Comparison of ENCODE assay signal across 23 cellular contexts in the genomic region with DNA sequence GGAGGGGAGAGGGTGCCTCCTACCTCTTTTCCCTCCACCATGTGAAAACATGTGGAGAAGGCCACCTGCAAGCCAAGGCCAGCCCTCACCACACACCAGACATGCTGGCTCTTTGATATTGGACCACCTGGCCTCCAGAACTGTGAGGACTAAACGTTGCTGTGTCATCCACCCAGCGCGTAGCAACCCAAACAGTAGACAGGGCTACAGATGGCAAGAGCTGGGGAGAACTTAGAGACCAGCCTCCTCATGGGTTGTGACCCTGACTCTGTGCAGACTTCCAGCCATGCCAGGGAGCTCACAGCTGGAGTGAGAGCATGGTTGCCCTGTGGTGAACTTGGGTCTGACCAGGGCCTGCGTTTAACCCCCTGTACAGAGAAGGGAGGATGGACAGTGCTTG.
"Had no signal": no experiment of that assay in that cellular context is flagged by ENCODE, and none has a peak within 500 bp of the region (broad histone marks: within the 10 kb centered on the region; RNA-seq: fewer than 3 reads in every experiment).

No MANE protein-coding gene starts in this region.

- H3K4me1 ChIP-seq: ascending aorta, lower lobe of right lung, psoas muscle, right atrium auricular region, transverse colon had no signal

- ATAC-seq: activated CD4-positive, CD25-positive, alpha-beta regulatory T cell treated with anti-CD3 and anti-CD28 coated beads, Interleukin-2, amount 50 U/mL, for 24 hours; activated naive CD4-positive, alpha-beta T cell treated with anti-CD3 and anti-CD28 coated beads, Interleukin-2, amount 50 U/mL, for 72 hours; activated T-helper 17 cell treated with anti-CD3 and anti-CD28 coated beads, Interleukin-2, amount 50 U/mL, for 72 hours; lower lobe of right lung; naive thymus-derived CD4-positive, alpha-beta T cell; psoas muscle; stimulated activated memory B cell treated with anti-CD40 and anti-IgM and Interleukin-4, amounts not matched to agents 10 μg/mL and 1 μg/mL and 100 μg/mL, for 72 hours; T-cell had no signal

- H3K4me3 Mint-ChIP-seq: activated CD4-positive, alpha-beta memory T cell treated with anti-CD3 and anti-CD28 coated beads, Interleukin-2, amount 10 ng/mL, durations not matched to agents 7 days and 5 days; activated CD4-positive, alpha-beta T cell treated with anti-CD3 and anti-CD28 coated beads, Interleukin-2, amount 10 ng/mL, durations not matched to agents 24 days and 14 days; activated T-cell treated with anti-CD3 and anti-CD28 coated beads, Interleukin-2, amount 50 U/mL, for 24 hours; activated T-helper 17 cell treated with anti-CD3 and anti-CD28 coated beads, Interleukin-2, amount 50 U/mL, for 72 hours; central memory CD8-positive, alpha-beta T cell; naive thymus-derived CD4-positive, alpha-beta T cell; stimulated activated memory B cell treated with anti-CD40 and anti-IgM and Interleukin-4, amounts not matched to agents 10 μg/mL and 1 μg/mL and 100 μg/mL, for 72 hours; T-cell; T-helper 2 cell treated with Interferon-gamma antibody and Interleukin-4, amounts not matched to agents 5 μg/mL and 100 μg/mL, for 36 hours had no signal

- H3K36me3 ChIP-seq: ascending aorta, lower lobe of right lung, ovary, right atrium auricular region, transverse colon had no signal

- DNase-seq: activated CD4-positive, alpha-beta T cell treated with anti-CD3 and anti-CD28 coated beads, Interleukin-2, amount 10 ng/mL, durations not matched to agents 24 days and 14 days; activated T-cell treated with anti-CD3 and anti-CD28 coated beads, Interleukin-2, amount 50 U/mL, for 24 hours; cortex of kidney; kidney; lower lobe of right lung; psoas muscle; stimulated activated CD4-positive, alpha-beta T cell treated with anti-CD3 and anti-CD28 coated beads, Interleukin-2, amount 100 ng/mL, for 24 hours; T-cell; transverse colon had no signal

- H3K9me3 ChIP-seq: lower lobe of right lung, ovary, psoas muscle, right atrium auricular region, transverse colon had no signal

- H3K27ac ChIP-seq: ascending aorta, lower lobe of right lung, ovary, psoas muscle, right atrium auricular region, skin epidermis, transverse colon, VCaP had no signal

- FAIRE-seq: endometrium, kidney had no signal

- H3K4me3 ChIP-seq: ascending aorta, lower lobe of right lung, ovary, psoas muscle, right atrium auricular region, skin epidermis, transverse colon had no signal

- H3K27me3 ChIP-seq: ascending aorta, ovary, right atrium auricular region, transverse colon had no signal

- H3K36me3 Mint-ChIP-seq: activated naive CD4-positive, alpha-beta T cell treated with anti-CD3 and anti-CD28 coated beads, Interleukin-2, amount 50 U/mL, for 72 hours; naive thymus-derived CD4-positive, alpha-beta T cell; stimulated activated memory B cell treated with anti-CD40 and anti-IgM and Interleukin-4, amounts not matched to agents 10 μg/mL and 1 μg/mL and 100 μg/mL, for 72 hours; T-cell had no signal

- H3K9me3 Mint-ChIP-seq: activated CD4-positive, alpha-beta memory T cell treated with anti-CD3 and anti-CD28 coated beads, Interleukin-2, amount 10 ng/mL, durations not matched to agents 7 days and 5 days; activated CD4-positive, alpha-beta T cell treated with anti-CD3 and anti-CD28 coated beads, Interleukin-2, amount 10 ng/mL, durations not matched to agents 24 days and 14 days; activated naive CD4-positive, alpha-beta T cell treated with anti-CD3 and anti-CD28 coated beads, Interleukin-2, amount 50 U/mL, for 72 hours; activated T-cell treated with anti-CD3 and anti-CD28 coated beads, Interleukin-2, amount 50 U/mL, for 24 hours; activated T-helper 17 cell treated with anti-CD3 and anti-CD28 coated beads, Interleukin-2, amount 50 U/mL, for 72 hours; central memory CD8-positive, alpha-beta T cell; stimulated activated memory B cell treated with anti-CD40 and anti-IgM and Interleukin-4, amounts not matched to agents 10 μg/mL and 1 μg/mL and 100 μg/mL, for 72 hours; T-cell; T-helper 2 cell treated with Interferon-gamma antibody and Interleukin-4, amounts not matched to agents 5 μg/mL and 100 μg/mL, for 36 hours had no signal

- H3K4me1 Mint-ChIP-seq: activated CD4-positive, alpha-beta memory T cell treated with anti-CD3 and anti-CD28 coated beads, Interleukin-2, amount 10 ng/mL, durations not matched to agents 7 days and 5 days; activated CD4-positive, alpha-beta T cell treated with anti-CD3 and anti-CD28 coated beads, Interleukin-2, amount 10 ng/mL, durations not matched to agents 24 days and 14 days; activated T-helper 17 cell treated with anti-CD3 and anti-CD28 coated beads, Interleukin-2, amount 50 U/mL, for 72 hours; central memory CD8-positive, alpha-beta T cell; stimulated activated memory B cell treated with anti-CD40 and anti-IgM and Interleukin-4, amounts not matched to agents 10 μg/mL and 1 μg/mL and 100 μg/mL, for 72 hours had no signal

- H3K27ac Mint-ChIP-seq: activated CD4-positive, alpha-beta memory T cell treated with anti-CD3 and anti-CD28 coated beads, Interleukin-2, amount 10 ng/mL, durations not matched to agents 7 days and 5 days; activated CD4-positive, alpha-beta T cell treated with anti-CD3 and anti-CD28 coated beads, Interleukin-2, amount 10 ng/mL, durations not matched to agents 24 days and 14 days; activated naive CD4-positive, alpha-beta T cell treated with anti-CD3 and anti-CD28 coated beads, Interleukin-2, amount 50 U/mL, for 72 hours; activated T-cell treated with anti-CD3 and anti-CD28 coated beads, Interleukin-2, amount 50 U/mL, for 24 hours; activated T-helper 17 cell treated with anti-CD3 and anti-CD28 coated beads, Interleukin-2, amount 50 U/mL, for 72 hours; naive thymus-derived CD4-positive, alpha-beta T cell; stimulated activated memory B cell treated with anti-CD40 and anti-IgM and Interleukin-4, amounts not matched to agents 10 μg/mL and 1 μg/mL and 100 μg/mL, for 72 hours; T-cell; T-helper 2 cell treated with Interferon-gamma antibody and Interleukin-4, amounts not matched to agents 5 μg/mL and 100 μg/mL, for 36 hours had no signal
